In genomic region chr12:114919479-114919878, GRCh38 we compare ENCODE assay signal across 14 cellular contexts.
"Had no signal": no experiment of that assay in that cellular context is flagged by ENCODE, and none has a peak within 500 bp of the region (broad histone marks: within the 10 kb centered on the region; RNA-seq: fewer than 3 reads in every experiment).

No MANE protein-coding gene starts in this region.

- H3K4me3 ChIP-seq: ascending aorta, dorsolateral prefrontal cortex, gastroesophageal sphincter, left ventricle myocardium inferior, suprapubic skin, upper lobe of right lung had no signal

- H3K4me1 ChIP-seq: ascending aorta, gastroesophageal sphincter, upper lobe of right lung had no signal

- ATAC-seq: gastroesophageal sphincter; natural killer cell; stimulated activated naive CD8-positive, alpha-beta T cell treated with anti-CD3 and anti-CD28 coated beads, Interleukin-15, Interleukin-2, amounts not matched to agents 100 U/mL and 50 U/mL, for 24 hours; upper lobe of right lung had no signal

- H3K27ac ChIP-seq: ascending aorta, dorsolateral prefrontal cortex, gastroesophageal sphincter, left ventricle myocardium inferior, suprapubic skin, upper lobe of right lung had no signal

- H3K27me3 ChIP-seq: ascending aorta, gastroesophageal sphincter, suprapubic skin, upper lobe of right lung had no signal

- H3K9me3 ChIP-seq: ascending aorta, suprapubic skin, upper lobe of right lung had no signal

- DNase-seq: activated CD4-positive, CD25-positive, alpha-beta regulatory T cell treated with anti-CD3 and anti-CD28 coated beads, Interleukin-2, amount 50 U/mL, for 72 hours; activated naive CD4-positive, alpha-beta T cell treated with anti-CD3 and anti-CD28 coated beads, Interleukin-2, amount 10 ng/mL, durations not matched to agents 7 days and 5 days; dorsolateral prefrontal cortex; left ventricle myocardium inferior; natural killer cell; nucleus accumbens; stimulated activated naive CD8-positive, alpha-beta T cell treated with anti-CD3 and anti-CD28 coated beads, Interleukin-15, Interleukin-2, amounts not matched to agents 100 U/mL and 50 U/mL, for 24 hours; T-helper 1 cell; T1000; upper lobe of right lung had no signal

- H3K36me3 ChIP-seq: ascending aorta, gastroesophageal sphincter, left ventricle myocardium inferior, suprapubic skin, upper lobe of right lung had no signal

- FAIRE-seq: keratinocyte had no signal
